ENCODE assay signal across 19 cellular contexts in the genomic region with DNA sequence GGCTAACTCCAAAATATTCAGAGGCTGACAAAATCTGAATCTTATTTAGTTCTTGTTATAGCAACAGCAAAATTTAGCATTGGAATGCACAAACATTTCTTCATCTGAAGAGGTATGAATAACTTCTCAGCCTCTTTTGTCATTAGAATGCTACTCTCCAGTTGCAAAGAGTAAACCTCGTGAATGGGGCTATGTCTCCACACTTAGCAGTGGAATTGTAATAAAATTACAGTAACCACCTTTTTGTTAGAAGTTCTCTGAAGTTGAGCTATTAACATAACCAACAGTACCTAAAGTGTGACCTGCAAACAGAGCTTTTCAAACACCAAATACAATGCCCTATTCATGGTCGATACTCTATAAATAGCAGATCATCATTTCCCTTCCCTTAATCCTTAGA.
"Had no signal": no experiment of that assay in that cellular context is flagged by ENCODE, and none has a peak within 500 bp of the region (broad histone marks: within the 10 kb centered on the region; RNA-seq: fewer than 3 reads in every experiment).

No MANE protein-coding gene starts in this region.

- H3K4me1 Mint-ChIP-seq: activated B cell treated with CpG ODN at 0.5 μM for 24 hours; activated CD4-positive, alpha-beta T cell treated with anti-CD3 and anti-CD28 coated beads, Interleukin-2, amount 10 ng/mL, durations not matched to agents 24 days and 14 days; activated CD8-positive, alpha-beta memory T cell treated with anti-CD3 and anti-CD28 coated beads, Interleukin-2, amount 10 ng/mL, durations not matched to agents 7 days and 5 days; activated naive CD8-positive, alpha-beta T cell treated with anti-CD3 and anti-CD28 coated beads, Interleukin-2, amount 50 U/mL, for 24 hours; brain; central memory CD8-positive, alpha-beta T cell; T-helper 17 cell had no signal

- H3K9me3 Mint-ChIP-seq: activated B cell treated with CpG ODN at 0.5 μM for 24 hours; activated CD4-positive, alpha-beta T cell treated with anti-CD3 and anti-CD28 coated beads, Interleukin-2, amount 10 ng/mL, durations not matched to agents 24 days and 14 days; activated naive CD4-positive, alpha-beta T cell treated with anti-CD3 and anti-CD28 coated beads, Interleukin-2, amount 50 U/mL, for 72 hours; activated naive CD8-positive, alpha-beta T cell treated with anti-CD3 and anti-CD28 coated beads, Interleukin-2, amount 50 U/mL, for 24 hours; activated T-cell treated with anti-CD3 and anti-CD28 coated beads, Interleukin-2, amount 50 U/mL, for 24 hours; central memory CD8-positive, alpha-beta T cell had no signal

- ATAC-seq: activated CD8-positive, alpha-beta memory T cell treated with anti-CD3 and anti-CD28 coated beads, Interleukin-2, amount 10 ng/mL, durations not matched to agents 7 days and 5 days; activated naive CD4-positive, alpha-beta T cell treated with anti-CD3 and anti-CD28 coated beads, Interleukin-2, amount 50 U/mL, for 72 hours; activated naive CD8-positive, alpha-beta T cell treated with anti-CD3 and anti-CD28 coated beads, Interleukin-2, amount 50 U/mL, for 24 hours; T-helper 17 cell had no signal

- H3K27ac Mint-ChIP-seq: activated B cell treated with CpG ODN at 0.5 μM for 24 hours; activated CD4-positive, alpha-beta T cell treated with anti-CD3 and anti-CD28 coated beads, Interleukin-2, amount 10 ng/mL, durations not matched to agents 24 days and 14 days; activated CD8-positive, alpha-beta memory T cell treated with anti-CD3 and anti-CD28 coated beads, Interleukin-2, amount 10 ng/mL, durations not matched to agents 7 days and 5 days; activated naive CD4-positive, alpha-beta T cell treated with anti-CD3 and anti-CD28 coated beads, Interleukin-2, amount 50 U/mL, for 72 hours; activated naive CD8-positive, alpha-beta T cell treated with anti-CD3 and anti-CD28 coated beads, Interleukin-2, amount 50 U/mL, for 24 hours; activated T-cell treated with anti-CD3 and anti-CD28 coated beads, Interleukin-2, amount 50 U/mL, for 24 hours; brain; T-helper 17 cell had no signal

- H3K4me3 Mint-ChIP-seq: activated B cell treated with CpG ODN at 0.5 μM for 24 hours; activated CD4-positive, alpha-beta T cell treated with anti-CD3 and anti-CD28 coated beads, Interleukin-2, amount 10 ng/mL, durations not matched to agents 24 days and 14 days; activated CD8-positive, alpha-beta memory T cell treated with anti-CD3 and anti-CD28 coated beads, Interleukin-2, amount 10 ng/mL, durations not matched to agents 7 days and 5 days; activated naive CD8-positive, alpha-beta T cell treated with anti-CD3 and anti-CD28 coated beads, Interleukin-2, amount 50 U/mL, for 24 hours; activated T-cell treated with anti-CD3 and anti-CD28 coated beads, Interleukin-2, amount 50 U/mL, for 24 hours; brain; central memory CD8-positive, alpha-beta T cell; T-helper 17 cell had no signal

- H3K4me3 ChIP-seq: PC-9 had no signal

- H3K27ac ChIP-seq: PC-9 had no signal

- DNase-seq: activated B cell treated with CpG ODN at 0.5 μM for 24 hours; activated CD4-positive, alpha-beta T cell treated with anti-CD3 and anti-CD28 coated beads for 1 hour; activated CD4-positive, alpha-beta T cell treated with anti-CD3 and anti-CD28 coated beads, Interleukin-2, amount 10 ng/mL, durations not matched to agents 24 days and 14 days; activated CD4-positive, alpha-beta T cell treated with anti-CD3 and anti-CD28 coated beads, Interleukin-2, amount 50 U/mL, for 48 hours; activated CD8-positive, alpha-beta memory T cell treated with anti-CD3 and anti-CD28 coated beads, Interleukin-2, amount 10 ng/mL, durations not matched to agents 7 days and 5 days; activated effector memory CD4-positive, alpha-beta T cell treated with anti-CD3 and anti-CD28 coated beads, Interleukin-2, amount 50 U/mL, for 16 hours; activated naive CD4-positive, alpha-beta T cell treated with Interleukin-2 at 50 U/mL for 16 hours; activated naive CD8-positive, alpha-beta T cell treated with anti-CD3 and anti-CD28 coated beads, Interleukin-2, amount 50 U/mL, for 24 hours; activated T-cell treated with anti-CD3 and anti-CD28 coated beads, Interleukin-2, amount 50 U/mL, for 24 hours; amniotic stem cell; NCI-H1092; NCI-H1436; PC-9; SHP77 treated with DMSO at 0.1 percent for 48 hours; T-helper 17 cell; T-helper 9 cell had no signal

- H3K36me3 Mint-ChIP-seq: activated CD8-positive, alpha-beta memory T cell treated with anti-CD3 and anti-CD28 coated beads, Interleukin-2, amount 10 ng/mL, durations not matched to agents 7 days and 5 days; activated naive CD4-positive, alpha-beta T cell treated with anti-CD3 and anti-CD28 coated beads, Interleukin-2, amount 50 U/mL, for 72 hours; brain had no signal

- H3K27me3 Mint-ChIP-seq: activated B cell treated with CpG ODN at 0.5 μM for 24 hours; activated CD4-positive, alpha-beta T cell treated with anti-CD3 and anti-CD28 coated beads, Interleukin-2, amount 10 ng/mL, durations not matched to agents 24 days and 14 days; activated naive CD8-positive, alpha-beta T cell treated with anti-CD3 and anti-CD28 coated beads, Interleukin-2, amount 50 U/mL, for 24 hours; activated T-cell treated with anti-CD3 and anti-CD28 coated beads, Interleukin-2, amount 50 U/mL, for 24 hours; brain; central memory CD8-positive, alpha-beta T cell; T-helper 17 cell had no signal
